In the genomic region with DNA sequence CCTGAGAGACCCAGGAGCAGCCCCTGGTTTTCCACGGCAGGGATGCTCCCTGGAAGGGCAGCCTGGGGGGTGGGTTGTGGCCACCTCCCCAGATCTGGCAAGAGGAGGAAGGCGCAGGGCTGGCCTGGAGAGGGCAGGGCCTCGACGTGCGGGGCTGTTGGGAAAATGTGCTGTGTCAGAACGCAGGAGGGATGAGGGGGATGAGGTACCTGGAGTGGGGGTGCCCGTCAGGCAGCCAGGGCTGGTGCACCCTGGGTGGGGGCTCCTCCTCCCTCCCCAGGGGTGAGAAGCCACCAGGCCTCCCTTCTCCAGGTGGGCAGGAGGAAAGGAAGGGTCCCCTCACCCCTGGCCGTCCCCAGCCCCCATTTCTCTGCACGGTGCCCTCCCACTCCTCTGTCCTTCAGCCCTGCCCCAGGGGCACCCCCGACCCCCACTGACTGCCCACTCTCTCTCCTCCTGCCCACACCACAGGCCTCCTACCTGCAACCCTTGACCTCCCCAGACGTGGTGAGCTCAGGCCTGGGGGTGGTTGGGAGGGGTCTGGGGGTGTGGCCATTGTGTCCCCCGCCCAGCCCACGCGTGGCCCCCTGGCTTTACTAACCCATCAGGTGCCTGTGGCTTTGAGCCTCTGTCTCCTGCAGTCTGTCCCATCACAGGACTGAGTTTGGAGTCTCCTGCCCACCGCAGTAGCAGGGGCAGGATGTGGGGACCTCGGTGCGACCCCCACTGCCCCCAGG, we compare ENCODE assay signal across 12 cellular contexts.
"Had no signal": no experiment of that assay in that cellular context is flagged by ENCODE, and none has a peak within 500 bp of the region (broad histone marks: within the 10 kb centered on the region; RNA-seq: fewer than 3 reads in every experiment).

No MANE protein-coding gene starts in this region.

- DNase-seq: activated naive CD4-positive, alpha-beta T cell treated with anti-CD3 and anti-CD28 coated beads, Interleukin-2, amount 10 ng/mL, durations not matched to agents 7 days and 5 days; adrenal gland; effector CD8-positive, alpha-beta T cell; hypothalamus; immature natural killer cell; ovary; small intestine; stimulated activated naive B cell treated with anti-CD40 and anti-IgM and Interleukin-4, amounts not matched to agents 10 μg/mL and 1 μg/mL and 100 μg/mL, for 72 hours; SW 1271 had no signal

- H3K4me3 ChIP-seq: adrenal gland, coronary artery, ovary, thoracic aorta had no signal

- H3K36me3 ChIP-seq: adrenal gland, ovary, thoracic aorta had no signal

- H3K27ac ChIP-seq: thoracic aorta had no signal

- H3K27me3 ChIP-seq: adrenal gland, ovary had no signal

- H3K9me3 ChIP-seq: adrenal gland, ovary, thoracic aorta had no signal

- ATAC-seq: activated CD4-positive, CD25-positive, alpha-beta regulatory T cell treated with anti-CD3 and anti-CD28 coated beads, Interleukin-2, amount 50 U/mL, for 24 hours; stimulated activated naive B cell treated with anti-CD40 and anti-IgM and Interleukin-4, amounts not matched to agents 10 μg/mL and 1 μg/mL and 100 μg/mL, for 72 hours had no signal
